7 cellular contexts compared by ENCODE assay signal in genomic region chr3:107661447-107662108, GRCh38.
DNase-seq lines count a peak whose midpoint lies in the region; ATAC-seq and TF ChIP-seq lines count a peak whose summit lies in the region.

No MANE protein-coding gene starts in this region.

- intact Hi-C loops in spleen (cut with DNase I; ENCODE audit: low total_unique reads), result no loop called here

- no peaks in the 10 kb centered on the region for H3K27me3 Mint-ChIP-seq in endodermal cell (ENCODE audit: insufficient read depth)

- DNase-seq in endodermal cell (no peak), spleen (no peak), middle frontal gyrus (ENCODE audit: extremely low spot score, low spot score) (no peak)
- DNase-seq in activated CD4-positive, CD25-positive, alpha-beta regulatory T cell treated with anti-CD3 and anti-CD28 coated beads, Interleukin-2, amount 50 U/mL, for 72 hours, result no peak

- 81 to 84% methylated on average over 3 of the region's 3 CpGs for WGBS in endodermal cell (ENCODE audit: insufficient coverage in 1 of 2, insufficient read length in 1 of 2), 2 experiments
- 44 to 67% (median 58%) methylated on average over 3 of the region's 3 CpGs for WGBS in spleen, 5 donors

- TF ChIP-seq CTCF in KMS-11 (conservative IDR thresholded peaks at IDR 0.05; ENCODE audit: low read depth, low read length), result no peak
- TF ChIP-seq CTCF in endodermal cell (conservative IDR thresholded peaks at IDR 0.05), result no peak
- TF ChIP-seq CTCF in spleen (IDR thresholded peaks at IDR 0.05 in 8 of 11, conservative IDR thresholded peaks at IDR 0.05 in 3 of 11), result no peak

- H3K27me3 ChIP-seq in KMS-11 (ENCODE audit: insufficient read depth, low read depth) (no peaks in the 10 kb centered on the region), endodermal cell (ENCODE audit: control insufficient read depth, insufficient read depth, low read length, poor library complexity, severe bottlenecking) (no peaks in the 10 kb centered on the region), spleen (replicated peaks in 1 of 7) (no peaks in the 10 kb centered on the region)

- peaks cover 18% of the 10 kb centered on the region for H3K4me1 Mint-ChIP-seq in endodermal cell

- H3K36me3 ChIP-seq in KMS-11 (ENCODE audit: insufficient read depth) (no peaks in the 10 kb centered on the region), endodermal cell (ENCODE audit: control insufficient read depth, insufficient read depth, low read length) (no peaks in the 10 kb centered on the region), spleen (no peaks in the 10 kb centered on the region)

- H3K4me2 ChIP-seq in KMS-11, result peak overlapping the region; percentile 83

- no peaks in the 10 kb centered on the region for H3K9me3 Mint-ChIP-seq in endodermal cell

- H3K79me2 ChIP-seq in KMS-11 (ENCODE audit: insufficient read depth, low read depth), result 0 out of 2 replicates have a peak, but pooled peaks cover 4% of the 10 kb centered on the region

- H4K20me1 ChIP-seq in KMS-11 (ENCODE audit: insufficient read depth), result no peaks in the 10 kb centered on the region

- H2AFZ ChIP-seq in KMS-11 (ENCODE audit: low read depth), result peak overlapping the region; percentile 32; the same call in 1 of the 2 replicates

- peak overlapping the region; percentile 36 for H3K27ac Mint-ChIP-seq in endodermal cell

- ATAC-seq in GM19467 (IDR thresholded peaks at IDR 0.05; ENCODE audit: unreplicated experiment) (peak; percentile 58), HG03521 (IDR thresholded peaks at IDR 0.05; ENCODE audit: unreplicated experiment) (no peak)

- H3K4me1 ChIP-seq in KMS-11 (ENCODE audit: low read depth, poor library complexity, severe bottlenecking) (peaks cover 25% of the 10 kb centered on the region), endodermal cell (ENCODE audit: control insufficient read depth, insufficient read depth, low read length) (no peaks in the 10 kb centered on the region), spleen (peaks cover 5 to 39% (median 25%) of the 10 kb centered on the region in 6 donors)

- H3K36me3 Mint-ChIP-seq in endodermal cell (ENCODE audit: low read depth), result peaks cover 2% of the 10 kb centered on the region

- peak overlapping the region; percentile 57 for H3K27ac ChIP-seq in KMS-11
- H3K27ac ChIP-seq in endodermal cell (ENCODE audit: low read depth, low read length), result no peak overlapping the region
- peak overlapping the region in 6 of 8 donors; percentile 6 to 69 (median 52) for H3K27ac ChIP-seq in spleen

- no peaks in the 10 kb centered on the region for H3K9me3 ChIP-seq in endodermal cell (ENCODE audit: control insufficient read depth, low read length)
- H3K9me3 ChIP-seq in spleen, result no peaks in the 10 kb centered on the region

- H3K4me3 Mint-ChIP-seq in endodermal cell, result no peak overlapping the region

- no peak for TF ChIP-seq POLR2A in spleen (IDR thresholded peaks at IDR 0.05)

- H3K9ac ChIP-seq in KMS-11, result peak overlapping the region; percentile 16; the same call in 1 of the 2 replicates
- no peak overlapping the region for H3K9ac ChIP-seq in endodermal cell (ENCODE audit: extremely low read depth, low read length, poor library complexity, severe bottlenecking)

- H3K4me3 ChIP-seq in KMS-11 (IDR thresholded peaks at IDR 0.05; ENCODE audit: insufficient read depth, low read depth, low read length), result no peak overlapping the region
- no peak overlapping the region for H3K4me3 ChIP-seq in endodermal cell (ENCODE audit: low read length)
- peak overlapping the region in 1 of 8 donors; percentile 1 for H3K4me3 ChIP-seq in spleen
